Comparison of ENCODE assay signal across 32 cellular contexts in the genomic region with DNA sequence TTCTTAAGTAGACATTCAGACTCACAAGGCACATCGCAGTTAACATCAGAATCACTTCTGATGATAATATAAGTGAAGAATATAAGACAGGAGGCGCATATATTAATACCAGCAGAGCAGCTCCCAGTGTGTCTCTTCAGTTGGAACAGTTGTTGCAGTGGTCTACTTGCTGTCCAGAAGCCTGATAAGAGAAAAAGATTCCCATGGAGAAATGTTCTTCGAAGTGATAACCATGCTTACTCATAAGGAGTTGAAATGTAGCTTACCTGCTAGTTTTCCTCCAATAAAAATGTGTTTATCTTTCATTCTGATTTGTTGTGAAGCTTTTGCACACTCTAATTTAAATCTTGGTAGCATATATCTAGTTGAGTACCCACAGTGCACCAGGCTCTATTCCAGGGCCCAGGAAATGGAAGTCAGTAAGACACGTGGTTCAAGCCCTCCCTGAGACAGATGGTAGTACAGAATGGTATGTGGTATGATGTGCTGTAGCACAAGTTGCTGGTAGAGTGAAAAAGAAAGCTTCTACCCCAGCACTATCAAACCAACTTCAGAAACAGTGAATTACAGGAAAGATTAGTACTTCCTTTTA.
"Had no signal": no experiment of that assay in that cellular context is flagged by ENCODE, and none has a peak within 500 bp of the region (broad histone marks: within the 10 kb centered on the region; RNA-seq: fewer than 3 reads in every experiment).

No MANE protein-coding gene starts in this region.

- H3K4me3 Mint-ChIP-seq: activated B cell treated with CpG ODN at 0.5 μM for 24 hours; activated CD4-positive, alpha-beta memory T cell treated with anti-CD3 and anti-CD28 coated beads for 36 hours; activated naive CD8-positive, alpha-beta T cell; activated T-cell treated with anti-CD3 and anti-CD28 coated beads, Interleukin-2, amount 50 U/mL, for 24 hours; activated T-helper 17 cell treated with anti-CD3 and anti-CD28 coated beads, Interleukin-2, amount 50 U/mL, for 72 hours; central memory CD8-positive, alpha-beta T cell; dendritic cell treated with granulocyte-macrophage colony-stimulating factor and Interleukin-4, amounts not matched to agents 40 ng/mL and 50 ng/mL, for 4 days; effector memory CD8-positive, alpha-beta T cell; T-helper 17 cell; T-helper 2 cell treated with Interferon-gamma antibody and Interleukin-4, amounts not matched to agents 5 μg/mL and 100 μg/mL, for 36 hours had no signal

- H3K27me3 ChIP-seq: brain microvascular endothelial cell, esophagus muscularis mucosa, foreskin keratinocyte, gastrocnemius medialis, heart left ventricle had no signal

- H3K27me3 Mint-ChIP-seq: activated B cell treated with CpG ODN at 0.5 μM for 24 hours; activated CD4-positive, alpha-beta memory T cell treated with anti-CD3 and anti-CD28 coated beads for 36 hours; activated naive CD8-positive, alpha-beta T cell; activated T-cell treated with anti-CD3 and anti-CD28 coated beads, Interleukin-2, amount 50 U/mL, for 24 hours; activated T-helper 17 cell treated with anti-CD3 and anti-CD28 coated beads, Interleukin-2, amount 50 U/mL, for 72 hours; central memory CD8-positive, alpha-beta T cell; dendritic cell treated with granulocyte-macrophage colony-stimulating factor and Interleukin-4, amounts not matched to agents 40 ng/mL and 50 ng/mL, for 4 days; effector memory CD8-positive, alpha-beta T cell; T-helper 17 cell had no signal

- H3K9me3 ChIP-seq: esophagus muscularis mucosa, gastrocnemius medialis, heart left ventricle had no signal

- H3K27ac Mint-ChIP-seq: activated B cell treated with CpG ODN at 0.5 μM for 24 hours; activated CD4-positive, alpha-beta memory T cell treated with anti-CD3 and anti-CD28 coated beads for 36 hours; activated naive CD8-positive, alpha-beta T cell; activated T-cell treated with anti-CD3 and anti-CD28 coated beads, Interleukin-2, amount 50 U/mL, for 24 hours; activated T-helper 17 cell treated with anti-CD3 and anti-CD28 coated beads, Interleukin-2, amount 50 U/mL, for 72 hours; dendritic cell treated with granulocyte-macrophage colony-stimulating factor and Interleukin-4, amounts not matched to agents 40 ng/mL and 50 ng/mL, for 4 days; effector memory CD8-positive, alpha-beta T cell; T-helper 17 cell; T-helper 2 cell treated with Interferon-gamma antibody and Interleukin-4, amounts not matched to agents 5 μg/mL and 100 μg/mL, for 36 hours had no signal

- H3K4me1 Mint-ChIP-seq: activated B cell treated with CpG ODN at 0.5 μM for 24 hours; activated T-helper 17 cell treated with anti-CD3 and anti-CD28 coated beads, Interleukin-2, amount 50 U/mL, for 72 hours; central memory CD8-positive, alpha-beta T cell; T-helper 17 cell had no signal

- H3K9me3 Mint-ChIP-seq: activated B cell treated with CpG ODN at 0.5 μM for 24 hours; activated CD4-positive, alpha-beta memory T cell treated with anti-CD3 and anti-CD28 coated beads for 36 hours; activated T-cell treated with anti-CD3 and anti-CD28 coated beads, Interleukin-2, amount 50 U/mL, for 24 hours; activated T-helper 17 cell treated with anti-CD3 and anti-CD28 coated beads, Interleukin-2, amount 50 U/mL, for 72 hours; central memory CD8-positive, alpha-beta T cell; dendritic cell treated with granulocyte-macrophage colony-stimulating factor and Interleukin-4, amounts not matched to agents 40 ng/mL and 50 ng/mL, for 4 days; effector memory CD8-positive, alpha-beta T cell; T-helper 2 cell treated with Interferon-gamma antibody and Interleukin-4, amounts not matched to agents 5 μg/mL and 100 μg/mL, for 36 hours had no signal

- DNase-seq: activated B cell treated with CpG ODN at 0.5 μM for 24 hours; activated CD4-positive, alpha-beta memory T cell treated with anti-CD3 and anti-CD28 coated beads for 36 hours; activated CD4-positive, alpha-beta T cell treated with anti-CD3 and anti-CD28 coated beads for 48 hours; activated CD4-positive, alpha-beta T cell treated with anti-CD3 and anti-CD28 coated beads, Interleukin-2, amount 50 U/mL, for 1 hour; activated CD8-positive, alpha-beta memory T cell treated with anti-CD3 and anti-CD28 coated beads, Interleukin-2, amount 50 U/mL, for 48 hours; activated effector memory CD4-positive, alpha-beta T cell treated with Interleukin-2 at 50 U/mL for 16 hours; activated gamma-delta T cell treated with Interleukin-2 at 50 U/mL for 16 hours; activated naive CD4-positive, alpha-beta T cell treated with anti-CD3 and anti-CD28 coated beads, Interleukin-2, amount 50 U/mL, for 16 hours; activated naive CD4-positive, alpha-beta T cell treated with Interleukin-2 at 50 U/mL for 16 hours; activated T-cell treated with anti-CD3 and anti-CD28 coated beads for 4 hours; activated T-cell treated with anti-CD3 and anti-CD28 coated beads, Interleukin-2, amount 50 U/mL, for 24 hours; amniotic stem cell; anterior cingulate cortex; brain microvascular endothelial cell; effector CD4-positive, alpha-beta T cell; effector memory CD8-positive, alpha-beta T cell; erythroblast; foreskin keratinocyte; gastrocnemius medialis; glutamatergic neuron; heart left ventricle; T-helper 17 cell; T1000; WERI-Rb-1 had no signal

- H3K27ac ChIP-seq: brain microvascular endothelial cell, coronary artery, esophagus muscularis mucosa, foreskin keratinocyte, gastrocnemius medialis, heart left ventricle, WERI-Rb-1 had no signal

- H3K36me3 ChIP-seq: brain microvascular endothelial cell had no signal

- ATAC-seq: activated CD4-positive, CD25-positive, alpha-beta regulatory T cell treated with anti-CD3 and anti-CD28 coated beads, Interleukin-2, amount 50 U/mL, for 24 hours; activated T-helper 17 cell treated with anti-CD3 and anti-CD28 coated beads, Interleukin-2, amount 50 U/mL, for 72 hours; effector memory CD8-positive, alpha-beta T cell; foreskin keratinocyte; gastrocnemius medialis; heart left ventricle; T-helper 17 cell had no signal

- H3K4me3 ChIP-seq: coronary artery, esophagus muscularis mucosa, gastrocnemius medialis, heart left ventricle had no signal

- H3K4me1 ChIP-seq: esophagus muscularis mucosa, foreskin keratinocyte, gastrocnemius medialis, heart left ventricle had no signal
